Comparison of ENCODE assay signal across 10 cellular contexts in the genomic region with DNA sequence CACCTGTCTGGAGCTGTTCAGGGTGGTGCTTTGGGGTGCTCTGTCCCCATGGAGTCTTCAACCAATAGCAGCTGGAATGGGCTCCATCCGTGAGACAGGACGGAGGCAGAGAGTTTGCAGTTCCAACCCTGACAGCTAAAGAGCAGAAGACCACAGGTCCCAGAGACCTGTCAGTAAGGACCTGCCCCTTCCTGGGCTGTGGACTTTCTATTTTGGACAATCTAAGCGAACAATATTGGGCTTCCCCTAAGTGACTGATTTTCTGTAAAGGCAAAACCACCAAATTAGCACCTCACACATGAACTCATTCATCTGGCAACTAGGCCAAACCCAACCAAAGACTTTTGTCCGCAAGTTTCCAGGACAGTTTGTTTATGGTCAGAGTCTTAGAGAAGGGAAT. TPM values are rescaled to one million over a fixed set of nuclear protein-coding genes. Genes with fewer than 3 reads are reported as not detected.
"Had no signal": no experiment of that assay in that cellular context is flagged by ENCODE, and none has a peak within 500 bp of the region (broad histone marks: within the 10 kb centered on the region; RNA-seq: fewer than 3 reads in every experiment).

No MANE protein-coding gene starts in this region.

RNA-seq across cellular contexts. Expression of a gene that starts 50.5 kb away (rescaled TPM):
- total RNA-seq: OCI-LY7, PC-3, PC-9, Right ventricle myocardium inferior, RPMI7951, SJCRH30, SJSA1, SK-MEL-5, T-cell had no signal
- polyA plus RNA-seq: SK-N-SH had no signal
